ENCODE assay signal across 8 cellular contexts in genomic region chr12:21526721-21527345, GRCh38. TPM values are rescaled to one million over a fixed set of nuclear protein-coding genes. Genes with fewer than 3 reads are reported as not detected.
DNase-seq lines count a peak whose midpoint lies in the region; ATAC-seq and TF ChIP-seq lines count a peak whose summit lies in the region.

No MANE protein-coding gene starts in this region.

- no peaks in the 10 kb centered on the region for H3K36me3 ChIP-seq in WERI-Rb-1
- no peaks in the 10 kb centered on the region for H3K36me3 ChIP-seq in hepatocyte (replicated peaks; ENCODE audit: insufficient read depth, low read depth)

- peaks cover 10% of the 10 kb centered on the region for H3K9me3 Mint-ChIP-seq in stimulated activated memory B cell treated with anti-CD40 and anti-IgM and Interleukin-4, amounts not matched to agents 10 μg/mL and 1 μg/mL and 100 μg/mL, for 72 hours

- intact Hi-C loops in sciatic nerve (cut with DNase I) (no loop called here), posterior vena cava (cut with DNase I) (no loop called here)

- no peaks in the 10 kb centered on the region for H3K79me2 ChIP-seq in hepatocyte

- peak overlapping the region; percentile 99 for H3K4me2 ChIP-seq in hepatocyte

- peak; percentile 36 for DNase-seq in NCI-H510A treated with DMSO at 0.1 percent for 48 hours (lab: John Stamatoyannopoulos, UW)
- DNase-seq in NCI-H510A (lab: John Stamatoyannopoulos, UW) = no peak
- DNase-seq in WERI-Rb-1 = no peak
- no peak for DNase-seq in hepatocyte (ENCODE audit: low spot score)
- DNase-seq in sciatic nerve (ENCODE audit: low spot score) = no peak
- DNase-seq in NCI-H524 treated with DMSO at 0.1 percent for 48 hours (lab: John Stamatoyannopoulos, UW) = no peak
- no peak for DNase-seq in posterior vena cava (ENCODE audit: low spot score)

- peak overlapping the region; percentile 82 for H2AFZ ChIP-seq in hepatocyte

- H3K9me2 ChIP-seq in hepatocyte (replicated peaks; ENCODE audit: insufficient read depth) = no peaks in the 10 kb centered on the region

- no peaks in the 10 kb centered on the region for H3K27me3 Mint-ChIP-seq in stimulated activated memory B cell treated with anti-CD40 and anti-IgM and Interleukin-4, amounts not matched to agents 10 μg/mL and 1 μg/mL and 100 μg/mL, for 72 hours

- no peaks in the 10 kb centered on the region for H3K36me3 Mint-ChIP-seq in stimulated activated memory B cell treated with anti-CD40 and anti-IgM and Interleukin-4, amounts not matched to agents 10 μg/mL and 1 μg/mL and 100 μg/mL, for 72 hours

- peak overlapping the region; percentile 88 for H3K4me3 ChIP-seq in WERI-Rb-1 (ENCODE audit: low read depth, low read length)
- peak overlapping the region; percentile 90 for H3K4me3 ChIP-seq in hepatocyte

- H3K27me3 ChIP-seq in WERI-Rb-1 (ENCODE audit: insufficient read depth, low read depth, severe bottlenecking) = peaks cover 2% of the 10 kb centered on the region
- H3K27me3 ChIP-seq in hepatocyte = peaks cover 44% of the 10 kb centered on the region

- H4K20me1 ChIP-seq in hepatocyte (ENCODE audit: insufficient read depth, poor library complexity, severe bottlenecking) = no peaks in the 10 kb centered on the region

- H3K9me3 ChIP-seq in WERI-Rb-1 (ENCODE audit: severe bottlenecking) (no peaks in the 10 kb centered on the region), hepatocyte (ENCODE audit: low read depth) (no peaks in the 10 kb centered on the region)

- H3K4me1 Mint-ChIP-seq in stimulated activated memory B cell treated with anti-CD40 and anti-IgM and Interleukin-4, amounts not matched to agents 10 μg/mL and 1 μg/mL and 100 μg/mL, for 72 hours = peaks cover 6% of the 10 kb centered on the region

- no peaks in the 10 kb centered on the region for H3K4me1 ChIP-seq in hepatocyte (ENCODE audit: insufficient read depth)

- H3K4me3 Mint-ChIP-seq in stimulated activated memory B cell treated with anti-CD40 and anti-IgM and Interleukin-4, amounts not matched to agents 10 μg/mL and 1 μg/mL and 100 μg/mL, for 72 hours = peak overlapping the region; percentile 85

- no peak for ATAC-seq in stimulated activated memory B cell treated with anti-CD40 and anti-IgM and Interleukin-4, amounts not matched to agents 10 μg/mL and 1 μg/mL and 100 μg/mL, for 72 hours
- ATAC-seq in sciatic nerve = no peak

- peak overlapping the region; percentile 52 for H3K27ac Mint-ChIP-seq in stimulated activated memory B cell treated with anti-CD40 and anti-IgM and Interleukin-4, amounts not matched to agents 10 μg/mL and 1 μg/mL and 100 μg/mL, for 72 hours

- 44% methylated on average over 12 of the region's 12 CpGs for WGBS in hepatocyte (ENCODE audit: low lambda C conversion rate, missing lambda C conversion rate)

- TF ChIP-seq CTCF in WERI-Rb-1 (IDR thresholded peaks at IDR 0.05; ENCODE audit: low read depth, low read length) (no peak), hepatocyte (IDR thresholded peaks at IDR 0.05; ENCODE audit: poor library complexity) (no peak)

- no peak overlapping the region for H3K27ac ChIP-seq in WERI-Rb-1
- no peak overlapping the region for H3K27ac ChIP-seq in hepatocyte

RNA-seq across cellular contexts. Expression of gene SPX, which starts 0.7 kb away (rescaled TPM):
- total RNA-seq in hepatocyte = 0.63 and 1.3 TPM in 2 replicates
- 0.39 and 0.97 TPM in 2 replicates for polyA plus RNA-seq in hepatocyte
- total RNA-seq in sciatic nerve = 1.3 TPM
- not detected for total RNA-seq in posterior vena cava

RNA-seq across cellular contexts. Expression of gene GOLT1B, which starts 25.2 kb away (rescaled TPM):
- total RNA-seq in hepatocyte (55.0 and 60.8 TPM in 2 replicates), sciatic nerve (26.6 TPM), posterior vena cava (10 to 100 TPM; 38.5 to 48.7 TPM)
- polyA plus RNA-seq in hepatocyte = 37.6 and 41.2 TPM in 2 replicates

RNA-seq across cellular contexts. Expression of gene RECQL, which starts 25.4 kb away (rescaled TPM):
- total RNA-seq in hepatocyte (40.6 and 43.7 TPM in 2 replicates), sciatic nerve (32.7 TPM), posterior vena cava (10 to 100 TPM; 41.2 to 50.4 TPM)
- 15.5 and 18.0 TPM in 2 replicates for polyA plus RNA-seq in hepatocyte
